19 cellular contexts compared by ENCODE assay signal in the genomic region with DNA sequence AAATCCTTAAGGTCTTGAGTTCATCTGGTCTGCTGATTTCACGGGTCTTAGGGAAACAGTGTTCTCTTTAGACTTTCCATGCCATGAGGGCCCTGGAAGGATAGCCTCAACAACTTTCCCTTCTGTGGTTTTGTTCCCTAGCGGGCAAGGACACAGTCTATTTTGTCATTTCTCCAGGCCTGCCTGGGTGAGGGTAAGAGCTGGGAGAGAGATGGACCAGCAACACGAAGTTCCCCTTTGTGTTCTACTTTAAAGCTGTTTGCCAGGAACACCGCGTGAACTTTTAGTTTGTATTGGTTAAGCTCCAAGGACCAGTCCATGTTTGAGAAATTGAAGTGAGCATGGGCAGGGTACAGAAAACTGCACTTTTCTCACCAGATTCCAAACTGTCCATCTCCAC. TPM values are rescaled to one million over a fixed set of nuclear protein-coding genes. Genes with fewer than 3 reads are reported as not detected.
DNase-seq lines count a peak whose midpoint lies in the region; ATAC-seq, FAIRE-seq and TF ChIP-seq lines count a peak whose summit lies in the region.
"Had no signal": no experiment of that assay in that cellular context is flagged by ENCODE, and none has a peak within 500 bp of the region (broad histone marks: within the 10 kb centered on the region; RNA-seq: fewer than 3 reads in every experiment).

No MANE protein-coding gene starts in this region.

- no peak for ATAC-seq in gastroesophageal sphincter
- peak; percentile 55 to 86 (median 66) for ATAC-seq in pancreas
- no peak for ATAC-seq in activated T-cell treated with anti-CD3 and anti-CD28 coated beads, Interleukin-2, amount 50 U/mL, for 72 hours (replicated peaks in 1 of 2)

- no peak overlapping the region for H2AFZ ChIP-seq in ACC112 (ENCODE audit: low read length, unreplicated experiment)

- H3K27me3 ChIP-seq in ACC112 (ENCODE audit: insufficient read depth, low read length): no peaks in the 10 kb centered on the region
- H3K27me3 ChIP-seq in gastroesophageal sphincter: no peaks in the 10 kb centered on the region
- no peaks in the 10 kb centered on the region for H3K27me3 ChIP-seq in pancreas
- no peaks in the 10 kb centered on the region for H3K27me3 ChIP-seq in BE2C
- H3K27me3 ChIP-seq: dorsolateral prefrontal cortex, esophagus muscularis mucosa, ovary had no signal

- H3K36me3 Mint-ChIP-seq in activated T-cell treated with anti-CD3 and anti-CD28 coated beads, Interleukin-2, amount 50 U/mL, for 72 hours (ENCODE audit: insufficient read depth in 2 of 2): no peaks in the 10 kb centered on the region
- H3K36me3 Mint-ChIP-seq: naive B cell had no signal

- no peak for FAIRE-seq in pancreas (lab: Jason Lieb, UNC)

- intact Hi-C loops in pancreas (cut with DNase I): loop anchor here in 1 of 3 donors (10.0 kb wide), 1 partner anchor 49 kb away; no protein-coding TSS in a partner anchor

- no peak overlapping the region for H3K4me3 Mint-ChIP-seq in activated T-cell treated with anti-CD3 and anti-CD28 coated beads, Interleukin-2, amount 50 U/mL, for 72 hours
- H3K4me3 Mint-ChIP-seq: activated naive CD4-positive, alpha-beta T cell treated with anti-CD3 and anti-CD28 coated beads for 36 hours; brain; naive B cell had no signal

- H3K4me1 ChIP-seq in ACC112 (ENCODE audit: control insufficient read depth, insufficient read depth, low read length, unreplicated experiment): peaks cover 61% of the 10 kb centered on the region
- peaks cover 0 to 20% (median 3%) of the 10 kb centered on the region in 3 donors for H3K4me1 ChIP-seq in gastroesophageal sphincter
- H3K4me1 ChIP-seq in pancreas: peaks cover 9 to 20% (median 12%) of the 10 kb centered on the region in 3 donors
- H3K4me1 ChIP-seq in BE2C: peaks cover 12% of the 10 kb centered on the region

- H3K4me1 Mint-ChIP-seq in activated T-cell treated with anti-CD3 and anti-CD28 coated beads, Interleukin-2, amount 50 U/mL, for 72 hours (ENCODE audit: low read depth): peaks cover 39% of the 10 kb centered on the region

- H3K36me3 ChIP-seq in ACC112 (ENCODE audit: insufficient read depth, low read length) (no peaks in the 10 kb centered on the region), gastroesophageal sphincter (no peaks in the 10 kb centered on the region), pancreas (no peaks in the 10 kb centered on the region), BE2C (peaks cover 46% of the 10 kb centered on the region)
- H3K36me3 ChIP-seq: ovary had no signal

- DNase-seq in pancreas (peak in 2 of 6 donors; percentile 26 to 46), GM13977 (ENCODE audit: low spot score) (no peak), RKO (ENCODE audit: low spot score) (no peak), BE2C (no peak)
- no peak for DNase-seq in activated T-cell treated with anti-CD3 and anti-CD28 coated beads, Interleukin-2, amount 50 U/mL, for 72 hours
- DNase-seq: activated naive CD4-positive, alpha-beta T cell treated with anti-CD3 and anti-CD28 coated beads for 36 hours; dorsolateral prefrontal cortex; Karpas-422; naive B cell; NCI-H2171; NCI-H748 treated with DMSO at 0.1 percent for 48 hours; ovary; stimulated activated CD4-positive, alpha-beta T cell treated with anti-CD3 and anti-CD28 coated beads, Interleukin-4, amount 100 ng/mL, for 24 hours; SW 1271 had no signal

- H3K27me3 Mint-ChIP-seq in activated T-cell treated with anti-CD3 and anti-CD28 coated beads, Interleukin-2, amount 50 U/mL, for 72 hours (ENCODE audit: low read depth): peaks cover 16% of the 10 kb centered on the region
- H3K27me3 Mint-ChIP-seq: brain, naive B cell had no signal

- no peak overlapping the region for H3K27ac Mint-ChIP-seq in activated T-cell treated with anti-CD3 and anti-CD28 coated beads, Interleukin-2, amount 50 U/mL, for 72 hours
- H3K27ac Mint-ChIP-seq: activated naive CD4-positive, alpha-beta T cell treated with anti-CD3 and anti-CD28 coated beads for 36 hours; brain had no signal

- in situ Hi-C loops in GM13977 (cut with MboI; ENCODE audit: low pct_unique_long_range_greater_than_20kb, low sequenced_read_pairs, unreplicated experiment): no loop called here

- TF ChIP-seq CTCF in VCaP (conservative IDR thresholded peaks at IDR 0.05): no peak
- no peak for TF ChIP-seq CTCF in gastroesophageal sphincter (IDR thresholded peaks at IDR 0.05)
- no peak for TF ChIP-seq CTCF in pancreas (IDR thresholded peaks at IDR 0.05)
- TF ChIP-seq CTCF in GM13977 (IDR thresholded peaks at IDR 0.05; ENCODE audit: extremely low read depth, insufficient read depth, missing control alignments): no peak
- no peak for TF ChIP-seq CTCF in BE2C (IDR thresholded peaks at IDR 0.05; ENCODE audit: low read depth, low read length)

- no peak for TF ChIP-seq POLR2A in gastroesophageal sphincter (IDR thresholded peaks at IDR 0.05)

- no peaks in the 10 kb centered on the region for H3K9me3 Mint-ChIP-seq in activated T-cell treated with anti-CD3 and anti-CD28 coated beads, Interleukin-2, amount 50 U/mL, for 72 hours
- H3K9me3 Mint-ChIP-seq: activated naive CD4-positive, alpha-beta T cell treated with anti-CD3 and anti-CD28 coated beads for 36 hours; brain; naive B cell had no signal

- 67 to 85% methylated on average over 1 to 5 of the region's 5 CpGs for WGBS in gastroesophageal sphincter (ENCODE audit: low coverage in 1 of 2), 2 donors
- WGBS in pancreas, 2 donors: 22 to 24% methylated on average over 5 of the region's 5 CpGs

- H3K27ac ChIP-seq in ACC112 (ENCODE audit: low read depth, low read length) (peak overlapping the region; percentile 76), VCaP (peak overlapping the region; percentile 47), gastroesophageal sphincter (peak overlapping the region in 3 of 4 donors; percentile 16 to 42 (median 16)), pancreas (peak overlapping the region in 2 of 4 donors; percentile 21 to 29)
- H3K27ac ChIP-seq: ovary had no signal

- peaks cover 3% of the 10 kb centered on the region for H3K79me2 ChIP-seq in ACC112 (ENCODE audit: control insufficient read depth, insufficient read depth, low read length, unreplicated experiment)

- H3K4me3 ChIP-seq in ACC112 (ENCODE audit: low read depth, low read length): no peak overlapping the region; the same call in 1 of the 2 replicates
- H3K4me3 ChIP-seq in gastroesophageal sphincter: no peak overlapping the region
- no peak overlapping the region for H3K4me3 ChIP-seq in pancreas
- H3K4me3 ChIP-seq in BE2C (ENCODE audit: low read depth, low read length): no peak overlapping the region
- H3K4me3 ChIP-seq: dorsolateral prefrontal cortex, esophagus muscularis mucosa, ovary had no signal

- H3K9me3 ChIP-seq in gastroesophageal sphincter: no peaks in the 10 kb centered on the region
- H3K9me3 ChIP-seq in pancreas: no peaks in the 10 kb centered on the region
- no peaks in the 10 kb centered on the region for H3K9me3 ChIP-seq in BE2C
- H3K9me3 ChIP-seq: esophagus muscularis mucosa, ovary had no signal

- no peak for TF ChIP-seq EP300 in gastroesophageal sphincter (IDR thresholded peaks at IDR 0.05)

RNA-seq across cellular contexts. Expression of gene ST3GAL6, which starts 20.9 kb away (rescaled TPM):
- total RNA-seq in gastroesophageal sphincter (10 to 100 TPM in 1 of 4 donors, 1 to 10 TPM in 3; 4.4 to 21.2 (median 7.4) TPM), pancreas (1 to 10 TPM; 3.6 to 9.5 (median 6.7) TPM)
- polyA plus RNA-seq in pancreas: 10 to 100 TPM in 1 of 2 donors, 1 to 10 TPM in 1; 5.7 to 16.1 TPM
- 1 to 10 TPM in 1 of 2 donors, under 1 TPM in 1; 0.07 to 1.5 TPM for total RNA-seq in activated T-cell treated with anti-CD3 and anti-CD28 coated beads, Interleukin-2, amount 50 U/mL, for 72 hours
- 59.5 TPM for polyA plus RNA-seq in BE2C (2012; ENCODE audit: insufficient read depth, insufficient read length, low read depth)
- total RNA-seq: activated naive CD4-positive, alpha-beta T cell treated with anti-CD3 and anti-CD28 coated beads for 36 hours had no signal

Comparison
In these comparisons a context has a peak if more than half of its experiments do, and no peak if none do; other contexts are left out.
1. ATAC-seq: peak in pancreas (4 of 4); none in gastroesophageal sphincter (single experiment) and activated T-cell treated with anti-CD3 and anti-CD28 coated beads, Interleukin-2, amount 50 U/mL, for 72 hours (0 of 2).